Comparison of ENCODE assay signal across 26 cellular contexts in genomic region chr13:39590466-39591036, GRCh38.
"Had no signal": no experiment of that assay in that cellular context is flagged by ENCODE, and none has a peak within 500 bp of the region (broad histone marks: within the 10 kb centered on the region; RNA-seq: fewer than 3 reads in every experiment).

No MANE protein-coding gene starts in this region.

- H3K9me3 Mint-ChIP-seq: activated naive CD4-positive, alpha-beta T cell treated with anti-CD3 and anti-CD28 coated beads, Interleukin-2, amount 50 U/mL, for 24 hours; activated naive CD8-positive, alpha-beta T cell treated with anti-CD3 and anti-CD28 coated beads, Interleukin-2, amount 50 U/mL, for 24 hours; activated T-helper 1 cell treated with anti-CD3 and anti-CD28 coated beads, Interleukin-12 subunit alpha, Interleukin-12 subunit beta, Interleukin-2, Interleukin-4 antibody, amounts not matched to agents 30 ng/mL and 10 ng/mL and 1 ng/mL, durations not matched to agents 14 hours and 24 hours and 36 hours; natural killer cell treated with Interleukin-12 subunit alpha and Interleukin-12 subunit beta and Interleukin-15 and Interleukin-18, amount 100 ng/mL, for 72 hours; stimulated activated naive CD8-positive, alpha-beta T cell treated with anti-CD3 and anti-CD28 coated beads, Interleukin-15, Interleukin-2, amounts not matched to agents 100 ng/mL and 50 ng/mL, for 24 hours had no signal

- H3K27me3 ChIP-seq: cardiac muscle cell, gastroesophageal sphincter, hepatocyte, right lobe of liver, upper lobe of left lung, vagina had no signal

- H3K36me3 Mint-ChIP-seq: activated CD4-positive, alpha-beta memory T cell treated with anti-CD3 and anti-CD28 coated beads for 36 hours; activated naive CD4-positive, alpha-beta T cell treated with anti-CD3 and anti-CD28 coated beads, Interleukin-2, amount 50 U/mL, for 24 hours; natural killer cell treated with Interleukin-12 subunit alpha and Interleukin-12 subunit beta and Interleukin-15 and Interleukin-18, amount 100 ng/mL, for 72 hours had no signal

- H3K36me3 ChIP-seq: cardiac muscle cell, right lobe of liver, vagina, WERI-Rb-1 had no signal

- FAIRE-seq: endothelial cell of umbilical vein had no signal

- H3K4me1 Mint-ChIP-seq: activated naive CD4-positive, alpha-beta T cell treated with anti-CD3 and anti-CD28 coated beads, Interleukin-2, amount 50 U/mL, for 24 hours; activated naive CD8-positive, alpha-beta T cell treated with anti-CD3 and anti-CD28 coated beads, Interleukin-2, amount 50 U/mL, for 24 hours had no signal

- DNase-seq: activated CD4-positive, alpha-beta memory T cell treated with anti-CD3 and anti-CD28 coated beads for 36 hours; activated CD4-positive, alpha-beta T cell treated with anti-CD3 and anti-CD28 coated beads for 48 hours; activated CD8-positive, alpha-beta memory T cell treated with anti-CD3 and anti-CD28 coated beads, Interleukin-2, amount 50 U/mL, for 4 hours; activated naive CD8-positive, alpha-beta T cell treated with anti-CD3 and anti-CD28 coated beads, Interleukin-2, amount 50 U/mL, for 24 hours; activated T-cell treated with anti-CD3 and anti-CD28 coated beads, Interleukin-2, amount 50 U/mL, for 1 hour; islet precursor cell; left ventricle myocardium inferior; mucosa of descending colon; posterior cingulate gyrus; right lobe of liver; stimulated activated CD4-positive, alpha-beta T cell treated with anti-CD3 and anti-CD28 coated beads, Interleukin-12 subunit alpha, Interleukin-12 subunit beta, amount 100 ng/mL, for 4 hours; stimulated activated CD4-positive, alpha-beta T cell treated with anti-CD3 and anti-CD28 coated beads, Interleukin-4, amount 100 ng/mL, for 1 hour; T-helper 9 cell; upper lobe of left lung; WERI-Rb-1 had no signal

- H3K4me3 Mint-ChIP-seq: activated CD4-positive, alpha-beta memory T cell treated with anti-CD3 and anti-CD28 coated beads for 36 hours; activated naive CD4-positive, alpha-beta T cell treated with anti-CD3 and anti-CD28 coated beads, Interleukin-2, amount 50 U/mL, for 24 hours; activated naive CD8-positive, alpha-beta T cell treated with anti-CD3 and anti-CD28 coated beads, Interleukin-2, amount 50 U/mL, for 24 hours; activated T-helper 1 cell treated with anti-CD3 and anti-CD28 coated beads, Interleukin-12 subunit alpha, Interleukin-12 subunit beta, Interleukin-2, Interleukin-4 antibody, amounts not matched to agents 30 ng/mL and 10 ng/mL and 1 ng/mL, durations not matched to agents 14 hours and 24 hours and 36 hours; natural killer cell treated with Interleukin-12 subunit alpha and Interleukin-12 subunit beta and Interleukin-15 and Interleukin-18, amount 100 ng/mL, for 72 hours; stimulated activated naive CD8-positive, alpha-beta T cell treated with anti-CD3 and anti-CD28 coated beads, Interleukin-15, Interleukin-2, amounts not matched to agents 100 ng/mL and 50 ng/mL, for 24 hours had no signal

- H3K27ac Mint-ChIP-seq: activated CD4-positive, alpha-beta memory T cell treated with anti-CD3 and anti-CD28 coated beads for 36 hours; activated naive CD4-positive, alpha-beta T cell treated with anti-CD3 and anti-CD28 coated beads, Interleukin-2, amount 50 U/mL, for 24 hours; activated naive CD8-positive, alpha-beta T cell treated with anti-CD3 and anti-CD28 coated beads, Interleukin-2, amount 50 U/mL, for 24 hours; activated T-helper 1 cell treated with anti-CD3 and anti-CD28 coated beads, Interleukin-12 subunit alpha, Interleukin-12 subunit beta, Interleukin-2, Interleukin-4 antibody, amounts not matched to agents 30 ng/mL and 10 ng/mL and 1 ng/mL, durations not matched to agents 14 hours and 24 hours and 36 hours; natural killer cell treated with Interleukin-12 subunit alpha and Interleukin-12 subunit beta and Interleukin-15 and Interleukin-18, amount 100 ng/mL, for 72 hours; stimulated activated naive CD8-positive, alpha-beta T cell treated with anti-CD3 and anti-CD28 coated beads, Interleukin-15, Interleukin-2, amounts not matched to agents 100 ng/mL and 50 ng/mL, for 24 hours had no signal

- H3K27ac ChIP-seq: cardiac muscle cell, gastroesophageal sphincter, hepatocyte, left ventricle myocardium inferior, right lobe of liver, upper lobe of left lung, vagina, WERI-Rb-1 had no signal

- H3K9me3 ChIP-seq: gastroesophageal sphincter, left ventricle myocardium inferior, mucosa of descending colon, right lobe of liver, upper lobe of left lung, vagina had no signal

- H3K4me1 ChIP-seq: right lobe of liver had no signal

- ATAC-seq: activated CD4-positive, CD25-positive, alpha-beta regulatory T cell treated with anti-CD3 and anti-CD28 coated beads, Interleukin-2, amount 50 U/mL, for 24 hours; activated naive CD8-positive, alpha-beta T cell treated with anti-CD3 and anti-CD28 coated beads, Interleukin-2, amount 50 U/mL, for 24 hours; gastroesophageal sphincter; mucosa of descending colon; natural killer cell treated with Interleukin-12 subunit alpha and Interleukin-12 subunit beta and Interleukin-15 and Interleukin-18, amount 100 ng/mL, for 72 hours; right lobe of liver had no signal

- H3K4me3 ChIP-seq: cardiac muscle cell, gastroesophageal sphincter, hepatocyte, left ventricle myocardium inferior, lung, mucosa of descending colon, right lobe of liver, upper lobe of left lung, vagina had no signal
